Comparison of ENCODE assay signal across 8 cellular contexts in genomic region chr2:217105733-217106649, GRCh38.
DNase-seq lines count a peak whose midpoint lies in the region; ATAC-seq and TF ChIP-seq lines count a peak whose summit lies in the region.

No MANE protein-coding gene starts in this region.

- peak overlapping the region; percentile 25; the same call in 1 of the 2 replicates for H2AFZ ChIP-seq in GM23338

- H4K20me1 ChIP-seq in GM23338 (replicated peaks; ENCODE audit: insufficient read depth) = no peaks in the 10 kb centered on the region

- no peaks in the 10 kb centered on the region for H3F3A ChIP-seq in GM23338 (replicated peaks; ENCODE audit: low read depth)

- H3K9me3 ChIP-seq in thyroid gland = no peaks in the 10 kb centered on the region

- H3K36me3 ChIP-seq in GM23338 (ENCODE audit: insufficient read depth) (no peaks in the 10 kb centered on the region), thyroid gland (no peaks in the 10 kb centered on the region)

- H3K27ac Mint-ChIP-seq in GM23338 = no peak overlapping the region

- intact Hi-C loops in dorsolateral prefrontal cortex (cut with DNase I) (no loop called here), thyroid gland (cut with DNase I) (no loop called here)

- H3K4me1 ChIP-seq in GM23338 (ENCODE audit: insufficient read depth) (peaks cover 5% of the 10 kb centered on the region; the same call in 1 of the 2 replicates), thyroid gland (peaks cover 0 to 4% of the 10 kb centered on the region in 2 donors)

- ATAC-seq in GM23338 (no peak; the same call in 2 of the 3 replicates), GM21367 (IDR thresholded peaks at IDR 0.05; ENCODE audit: unreplicated experiment) (no peak), GM21529 (IDR thresholded peaks at IDR 0.05; ENCODE audit: unreplicated experiment) (no peak)

- no peak overlapping the region for H3K4me2 ChIP-seq in GM23338

- H3K4me3 ChIP-seq in GM23338 (no peak overlapping the region), dorsolateral prefrontal cortex (no peak overlapping the region), thyroid gland (replicated peaks in 1 of 3) (no peak overlapping the region)

- no peak overlapping the region for H3K4me3 Mint-ChIP-seq in GM23338

- H3K27me3 ChIP-seq in GM23338 (ENCODE audit: insufficient read depth) (no peaks in the 10 kb centered on the region), dorsolateral prefrontal cortex (peaks cover 0 to 2% (median 0%) of the 10 kb centered on the region in 45 donors), thyroid gland (no peaks in the 10 kb centered on the region)

- H3K79me2 ChIP-seq in GM23338 (replicated peaks; ENCODE audit: insufficient read depth) = no peaks in the 10 kb centered on the region

- peaks cover 9% of the 10 kb centered on the region for H3K4me1 Mint-ChIP-seq in GM23338

- H3K36me3 Mint-ChIP-seq in GM23338 (ENCODE audit: low read depth) = no peaks in the 10 kb centered on the region

- no peak for TF ChIP-seq POLR2A in thyroid gland (IDR thresholded peaks at IDR 0.05)

- H3K27ac ChIP-seq in GM23338 (ENCODE audit: low read depth) = no peak overlapping the region
- H3K27ac ChIP-seq in epithelial cell of prostate = peak overlapping the region; percentile 98
- no peak overlapping the region for H3K27ac ChIP-seq in dorsolateral prefrontal cortex
- H3K27ac ChIP-seq in thyroid gland = no peak overlapping the region

- DNase-seq in GM23338 (ENCODE audit: low spot score) (peak; percentile 2), RPMI7951 (ENCODE audit: low read depth) (peak; percentile 98), epithelial cell of prostate (ENCODE audit: low read depth, low spot score) (peak; percentile 69), renal cortical epithelial cell (ENCODE audit: low read depth) (peak; percentile 100), dorsolateral prefrontal cortex (no peak), thyroid gland (no peak)

- TF ChIP-seq CTCF in GM23338 (conservative IDR thresholded peaks at IDR 0.05; ENCODE audit: low read depth in 2 of 2) = no peak
- TF ChIP-seq CTCF in dorsolateral prefrontal cortex (IDR thresholded peaks at IDR 0.05 in 54 of 56, conservative IDR thresholded peaks at IDR 0.05 in 2 of 56; ENCODE audit: low read depth in 1 of 56, partially characterized antibody in 56 of 56) = no peak
- no peak for TF ChIP-seq CTCF in thyroid gland (IDR thresholded peaks at IDR 0.05)

- H3K9me3 Mint-ChIP-seq in GM23338 = no peaks in the 10 kb centered on the region

- no peaks in the 10 kb centered on the region; the same call in 1 of the 2 replicates for H3K9me2 ChIP-seq in GM23338 (ENCODE audit: insufficient read depth)

- H3K27me3 Mint-ChIP-seq in GM23338 (ENCODE audit: insufficient read depth, low read depth, poor library complexity) = no peaks in the 10 kb centered on the region

- 79 to 83% methylated on average over 5 of the region's 5 CpGs for WGBS in thyroid gland, 2 donors

TF ChIP-seq in GM23338, 12 proteins besides CTCF, POLR2A, EP300 and RAD21:
- no peak for TF ChIP-seq ZNF462 (CRISPR knock-in tag; IDR thresholded peaks at IDR 0.05)

Comparison
In these comparisons a context has a peak if more than half of its experiments do, and no peak if none do; other contexts are left out.
1. DNase-seq: peak in GM23338 (single experiment), RPMI7951 (single experiment), epithelial cell of prostate (single experiment) and renal cortical epithelial cell (single experiment); none in dorsolateral prefrontal cortex (0 of 10) and thyroid gland (0 of 2).